Comparison of ENCODE assay signal across 1 cellular context in genomic region chr14:49582211-49582977, GRCh38.
TF ChIP-seq lines count a peak whose summit lies in the region.

No MANE protein-coding gene starts in this region.

TF ChIP-seq in K562, 482 proteins besides CTCF, POLR2A, EP300 and RAD21 (continues in another document):
- peak; percentile 7; the same call in 1 of the 2 replicates for TF ChIP-seq STAT5A (IDR thresholded peaks at IDR 0.05; ENCODE audit: borderline replicate concordance, low read length)
- peak; percentile 21; the same call in 1 of the 2 replicates for TF ChIP-seq PML (IDR thresholded peaks at IDR 0.05; ENCODE audit: low read length)
- TF ChIP-seq ZNF57 (CRISPR knock-in tag; IDR thresholded peaks at IDR 0.05) = no peak
- no peak for TF ChIP-seq NFYB (IDR thresholded peaks at IDR 0.05; ENCODE audit: extremely low read depth, insufficient read length)
- no peak for TF ChIP-seq ZBTB7A (IDR thresholded peaks at IDR 0.05; ENCODE audit: borderline replicate concordance, control insufficient read depth, low read depth, low read length)
- TF ChIP-seq CEBPZ (IDR thresholded peaks at IDR 0.05; ENCODE audit: borderline replicate concordance, low read depth, low read length) = no peak
- TF ChIP-seq, protein P1, sequence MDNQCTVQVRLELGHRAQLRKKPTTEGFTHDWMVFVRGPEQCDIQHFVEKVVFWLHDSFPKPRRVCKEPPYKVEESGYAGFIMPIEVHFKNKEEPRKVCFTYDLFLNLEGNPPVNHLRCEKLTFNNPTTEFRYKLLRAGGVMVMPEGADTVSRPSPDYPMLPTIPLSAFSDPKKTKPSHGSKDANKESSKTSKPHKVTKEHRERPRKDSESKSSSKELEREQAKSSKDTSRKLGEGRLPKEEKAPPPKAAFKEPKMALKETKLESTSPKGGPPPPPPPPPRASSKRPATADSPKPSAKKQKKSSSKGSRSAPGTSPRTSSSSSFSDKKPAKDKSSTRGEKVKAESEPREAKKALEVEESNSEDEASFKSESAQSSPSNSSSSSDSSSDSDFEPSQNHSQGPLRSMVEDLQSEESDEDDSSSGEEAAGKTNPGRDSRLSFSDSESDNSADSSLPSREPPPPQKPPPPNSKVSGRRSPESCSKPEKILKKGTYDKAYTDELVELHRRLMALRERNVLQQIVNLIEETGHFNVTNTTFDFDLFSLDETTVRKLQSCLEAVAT (IDR thresholded peaks at IDR 0.05) = no peak
- TF ChIP-seq SUPT5H (IDR thresholded peaks at IDR 0.05) = peak; percentile 77
- no peak for TF ChIP-seq SMAD4 (CRISPR knock-in tag; conservative IDR thresholded peaks at IDR 0.05)
- no peak for TF ChIP-seq TRIM25 (IDR thresholded peaks at IDR 0.05; ENCODE audit: borderline replicate concordance)
- no peak for TF ChIP-seq ARID3A (IDR thresholded peaks at IDR 0.05; ENCODE audit: borderline replicate concordance, low read depth, low read length)
- TF ChIP-seq ZNF551 (CRISPR knock-in tag; IDR thresholded peaks at IDR 0.05) = peak; percentile 73; the same call in 1 of the 2 replicates
- no peak for TF ChIP-seq ZNF507 (tag; conservative IDR thresholded peaks at IDR 0.05)
- TF ChIP-seq CREBBP (IDR thresholded peaks at IDR 0.05; ENCODE audit: low read depth, low read length) = no peak
- no peak for TF ChIP-seq ZNF280B (CRISPR knock-in tag; IDR thresholded peaks at IDR 0.05)
- peak; percentile 30 for TF ChIP-seq KDM5B (IDR thresholded peaks at IDR 0.05; ENCODE audit: insufficient replicate concordance, low read depth, low read length)
- TF ChIP-seq MTA3 (IDR thresholded peaks at IDR 0.05; ENCODE audit: borderline replicate concordance) = no peak
- TF ChIP-seq CUX1 (CRISPR knock-in tag; IDR thresholded peaks at IDR 0.05) = no peak
- 0 out of 2 replicates have a peak, but pooled peaks have one; percentile 74 for TF ChIP-seq ILF3 (IDR thresholded peaks at IDR 0.05; ENCODE audit: borderline replicate concordance)
- no peak for TF ChIP-seq NELFE (IDR thresholded peaks at IDR 0.05; ENCODE audit: insufficient read depth, insufficient read length)
- TF ChIP-seq ZNF830 (CRISPR knock-in tag; IDR thresholded peaks at IDR 0.05) = no peak
- peak; percentile 68 for TF ChIP-seq POLR2B (IDR thresholded peaks at IDR 0.05; ENCODE audit: low read depth, partially characterized antibody)
- no peak for TF ChIP-seq CREM (IDR thresholded peaks at IDR 0.05; ENCODE audit: low read depth)
- no peak for TF ChIP-seq SREBF1 (IDR thresholded peaks at IDR 0.05; ENCODE audit: borderline replicate concordance, low read depth, low read length)
- TF ChIP-seq SRSF7 (optimal IDR thresholded peaks at IDR 0.05; ENCODE audit: low read depth, low read length) = no peak
- TF ChIP-seq CREB1 (IDR thresholded peaks at IDR 0.05) = no peak
- no peak for TF ChIP-seq CREB1 (CRISPR knock-in tag; IDR thresholded peaks at IDR 0.05)
- TF ChIP-seq NCOR1 (IDR thresholded peaks at IDR 0.05) = 0 out of 2 replicates have a peak, but pooled peaks have one; percentile 15
- no peak for TF ChIP-seq PBX2 (CRISPR knock-in tag; IDR thresholded peaks at IDR 0.05; ENCODE audit: low read depth)
- TF ChIP-seq PBX2 (tag; conservative IDR thresholded peaks at IDR 0.05; ENCODE audit: low read depth) = no peak
- TF ChIP-seq POLR2AphosphoS2 (IDR thresholded peaks at IDR 0.05; ENCODE audit: low read length) = peak; percentile 87; the same call in 1 of the 2 replicates
- no peak for TF ChIP-seq TEAD2 (tag; IDR thresholded peaks at IDR 0.05)
- no peak for TF ChIP-seq ZNF408 (CRISPR knock-in tag; IDR thresholded peaks at IDR 0.05; ENCODE audit: low read depth)
- TF ChIP-seq, protein P2, sequence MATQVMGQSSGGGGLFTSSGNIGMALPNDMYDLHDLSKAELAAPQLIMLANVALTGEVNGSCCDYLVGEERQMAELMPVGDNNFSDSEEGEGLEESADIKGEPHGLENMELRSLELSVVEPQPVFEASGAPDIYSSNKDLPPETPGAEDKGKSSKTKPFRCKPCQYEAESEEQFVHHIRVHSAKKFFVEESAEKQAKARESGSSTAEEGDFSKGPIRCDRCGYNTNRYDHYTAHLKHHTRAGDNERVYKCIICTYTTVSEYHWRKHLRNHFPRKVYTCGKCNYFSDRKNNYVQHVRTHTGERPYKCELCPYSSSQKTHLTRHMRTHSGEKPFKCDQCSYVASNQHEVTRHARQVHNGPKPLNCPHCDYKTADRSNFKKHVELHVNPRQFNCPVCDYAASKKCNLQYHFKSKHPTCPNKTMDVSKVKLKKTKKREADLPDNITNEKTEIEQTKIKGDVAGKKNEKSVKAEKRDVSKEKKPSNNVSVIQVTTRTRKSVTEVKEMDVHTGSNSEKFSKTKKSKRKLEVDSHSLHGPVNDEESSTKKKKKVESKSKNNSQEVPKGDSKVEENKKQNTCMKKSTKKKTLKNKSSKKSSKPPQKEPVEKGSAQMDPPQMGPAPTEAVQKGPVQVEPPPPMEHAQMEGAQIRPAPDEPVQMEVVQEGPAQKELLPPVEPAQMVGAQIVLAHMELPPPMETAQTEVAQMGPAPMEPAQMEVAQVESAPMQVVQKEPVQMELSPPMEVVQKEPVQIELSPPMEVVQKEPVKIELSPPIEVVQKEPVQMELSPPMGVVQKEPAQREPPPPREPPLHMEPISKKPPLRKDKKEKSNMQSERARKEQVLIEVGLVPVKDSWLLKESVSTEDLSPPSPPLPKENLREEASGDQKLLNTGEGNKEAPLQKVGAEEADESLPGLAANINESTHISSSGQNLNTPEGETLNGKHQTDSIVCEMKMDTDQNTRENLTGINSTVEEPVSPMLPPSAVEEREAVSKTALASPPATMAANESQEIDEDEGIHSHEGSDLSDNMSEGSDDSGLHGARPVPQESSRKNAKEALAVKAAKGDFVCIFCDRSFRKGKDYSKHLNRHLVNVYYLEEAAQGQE (CRISPR knock-in tag; IDR thresholded peaks at IDR 0.05; ENCODE audit: low read depth) = no peak
- TF ChIP-seq ILK (tag; IDR thresholded peaks at IDR 0.05; ENCODE audit: borderline replicate concordance, low read depth) = no peak
- TF ChIP-seq, protein P3, sequence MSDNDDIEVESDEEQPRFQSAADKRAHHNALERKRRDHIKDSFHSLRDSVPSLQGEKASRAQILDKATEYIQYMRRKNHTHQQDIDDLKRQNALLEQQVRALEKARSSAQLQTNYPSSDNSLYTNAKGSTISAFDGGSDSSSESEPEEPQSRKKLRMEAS (CRISPR knock-in tag; IDR thresholded peaks at IDR 0.05) = no peak
- TF ChIP-seq EWSR1 (IDR thresholded peaks at IDR 0.05; ENCODE audit: borderline replicate concordance, low read depth, partially characterized antibody) = peak; percentile 87
- TF ChIP-seq MAFF (IDR thresholded peaks at IDR 0.05; ENCODE audit: low read length) = no peak; the same call in 1 of the 2 replicates
